Comparison of ENCODE assay signal across 17 cellular contexts in the genomic region with DNA sequence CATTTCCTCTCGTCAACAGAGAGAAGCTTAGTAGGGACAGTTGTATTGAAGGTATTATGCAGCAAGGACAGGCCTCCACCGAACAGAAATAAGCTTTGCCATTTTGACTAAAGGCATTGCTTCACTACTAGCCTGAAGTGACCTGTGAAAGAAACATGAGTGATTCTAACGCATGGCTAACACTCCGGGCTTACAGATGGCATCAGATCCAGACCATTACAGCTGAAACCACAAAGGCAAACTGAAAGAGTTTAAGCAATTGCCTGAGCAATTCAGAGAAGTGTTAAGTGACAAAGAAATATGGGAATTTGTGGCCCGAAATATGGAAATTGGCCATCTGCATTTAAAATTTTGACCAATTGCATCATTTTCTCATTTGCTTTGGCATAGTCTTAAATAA.
DNase-seq lines count a peak whose midpoint lies in the region; ATAC-seq and TF ChIP-seq lines count a peak whose summit lies in the region.
"Had no signal": no experiment of that assay in that cellular context is flagged by ENCODE, and none has a peak within 500 bp of the region (broad histone marks: within the 10 kb centered on the region; RNA-seq: fewer than 3 reads in every experiment).

No MANE protein-coding gene starts in this region.

- H3K27me3 ChIP-seq in kidney epithelial cell (ENCODE audit: control insufficient read depth, insufficient read depth, low read length) (no peaks in the 10 kb centered on the region), PC-9 (ENCODE audit: insufficient read depth, low read depth) (no peaks in the 10 kb centered on the region), adrenal gland (no peaks in the 10 kb centered on the region)

- WGBS in adrenal gland, 4 donors, result 83 to 89% (median 87%) methylated on average over 5 of the region's 5 CpGs

- H3K27ac ChIP-seq in PC-9, result no peak overlapping the region
- no peak overlapping the region for H3K27ac ChIP-seq in adrenal gland

- no peak overlapping the region for H2AFZ ChIP-seq in PC-9

- no peak overlapping the region for H3K4me2 ChIP-seq in PC-9

- no peak for TF ChIP-seq CTCF in kidney epithelial cell (IDR thresholded peaks at IDR 0.05; ENCODE audit: insufficient read depth, low read length, poor library complexity, severe bottlenecking)
- TF ChIP-seq CTCF in PC-9 (conservative IDR thresholded peaks at IDR 0.05), result no peak
- TF ChIP-seq CTCF in adrenal gland (IDR thresholded peaks at IDR 0.05), result no peak

- DNase-seq in OCI-M1 (lab: John Stamatoyannopoulos, UW) (peak; percentile 85), dedifferentiated amniotic fluid mesenchymal stem cell (ENCODE audit: extremely low spot score) (peak; percentile 22), kidney epithelial cell (ENCODE audit: low read depth) (peak; percentile 34), COLO668 (lab: John Stamatoyannopoulos, UW; ENCODE audit: unreplicated experiment) (no peak), PC-9 (no peak), adrenal gland (no peak)
- DNase-seq: ACHN; C1 segment of cervical spinal cord; CD8-positive, alpha-beta memory T cell; H9; Kasumi-1; NCI-H1105; NCI-H1694; NCI-H748 treated with DMSO at 0.1 percent for 48 hours; RPMI8226; SHP77 treated with DMSO at 0.1 percent for 48 hours had no signal

- no peaks in the 10 kb centered on the region for H3K9me3 ChIP-seq in PC-9 (ENCODE audit: insufficient read depth, low read depth)
- no peaks in the 10 kb centered on the region for H3K9me3 ChIP-seq in adrenal gland (replicated peaks in 1 of 3)

- no peaks in the 10 kb centered on the region for H3F3A ChIP-seq in PC-9 (ENCODE audit: insufficient read depth, low read depth)

- POLR2A ChIA-PET in PC-9 (lab: Charles Lee; ENCODE audit: unreplicated experiment), result no interaction called here

- no peaks in the 10 kb centered on the region for H3K79me2 ChIP-seq in PC-9 (ENCODE audit: low read depth)

- BruUV-seq in PC-9 (replicated peaks; lab: Mats Ljungman, UMichigan), result no TSS peak

- H3K9me2 ChIP-seq in PC-9 (ENCODE audit: insufficient read depth), result no peaks in the 10 kb centered on the region

- intact Hi-C loops in PC-9 (cut with micrococcal nuclease; ENCODE audit: unreplicated experiment), result no loop called here
- intact Hi-C loops in adrenal gland (cut with DNase I), result no loop called here

- H3K4me1 ChIP-seq in PC-9 (replicated peaks; ENCODE audit: insufficient read depth) (no peaks in the 10 kb centered on the region), adrenal gland (replicated peaks in 1 of 2) (no peaks in the 10 kb centered on the region)

- no peaks in the 10 kb centered on the region for H4K20me1 ChIP-seq in PC-9 (ENCODE audit: insufficient read depth)

- H3K36me3 ChIP-seq in kidney epithelial cell (ENCODE audit: control insufficient read depth, insufficient read depth, low read length) (no peaks in the 10 kb centered on the region), PC-9 (ENCODE audit: low read depth) (no peaks in the 10 kb centered on the region), adrenal gland (replicated peaks in 1 of 2) (no peaks in the 10 kb centered on the region)

- CTCF ChIA-PET in PC-9 (lab: Charles Lee), result interaction anchor here (0.6 kb wide), 1 partner anchor 80 kb away, joined by 6 read pairs; no protein-coding TSS in a partner anchor

- ATAC-seq in GM21825 (IDR thresholded peaks at IDR 0.05; ENCODE audit: unreplicated experiment), result no peak

- TF ChIP-seq POLR2A in adrenal gland (IDR thresholded peaks at IDR 0.05), result no peak

- H3K4me3 ChIP-seq in kidney epithelial cell (ENCODE audit: low read depth, low read length) (no peak overlapping the region), PC-9 (no peak overlapping the region), adrenal gland (no peak overlapping the region)

Comparison
In these comparisons a context has a peak if more than half of its experiments do, and no peak if none do; other contexts are left out.
1. DNase-seq: peak in OCI-M1 (single experiment), dedifferentiated amniotic fluid mesenchymal stem cell (single experiment) and kidney epithelial cell (single experiment); none in COLO668 (single experiment), PC-9 (0 of 2) and adrenal gland (0 of 7).